ENCODE assay signal across 14 cellular contexts in genomic region chr3:64354956-64355355, GRCh38.
DNase-seq lines count a peak whose midpoint lies in the region; ATAC-seq, FAIRE-seq and TF ChIP-seq lines count a peak whose summit lies in the region.
"Had no signal": no experiment of that assay in that cellular context is flagged by ENCODE, and none has a peak within 500 bp of the region (broad histone marks: within the 10 kb centered on the region; RNA-seq: fewer than 3 reads in every experiment).

No MANE protein-coding gene starts in this region.

- peaks cover 0 to 3% (median 0%) of the 10 kb centered on the region in 4 donors for H3K4me1 ChIP-seq in liver (ENCODE audit: control insufficient read depth in 4 of 4, insufficient read depth in 4 of 4, low read length in 3 of 4)
- no peaks in the 10 kb centered on the region for H3K4me1 ChIP-seq in HepG2 (ENCODE audit: insufficient read depth, low read length)
- H3K4me1 ChIP-seq in H1 (replicated peaks in 1 of 4; ENCODE audit: control insufficient read depth in 3 of 4, insufficient read depth in 4 of 4, low read length in 3 of 4), result peaks cover 0 to 9% (median 5%) of the 10 kb centered on the region in 4 experiments; a peak in 4 of 7 replicates
- no peaks in the 10 kb centered on the region for H3K4me1 ChIP-seq in naive thymus-derived CD4-positive, alpha-beta T cell (ENCODE audit: control insufficient read depth in 2 of 2, insufficient read depth in 2 of 2, low read length in 2 of 2)
- H3K4me1 ChIP-seq in vagina, result peaks cover 36% of the 10 kb centered on the region

- no peaks in the 10 kb centered on the region for H3K23me2 ChIP-seq in H1 (ENCODE audit: low read depth, low read length)

- TF ChIP-seq POLR2A in HepG2 (IDR thresholded peaks at IDR 0.05; ENCODE audit: insufficient read depth in 1 of 2, low read depth in 2 of 2, low read length in 2 of 2) (no peak), H1 (IDR thresholded peaks at IDR 0.05; ENCODE audit: control extremely low read depth in 1 of 2, low read depth in 2 of 2, low read length in 2 of 2) (no peak), vagina (IDR thresholded peaks at IDR 0.05) (no peak)

- H4K91ac ChIP-seq in H1 (replicated peaks; ENCODE audit: insufficient read length, low read length), result no peak overlapping the region

- H3K27ac ChIP-seq in liver (ENCODE audit: low read depth in 1 of 2, low read length in 2 of 2) (peak overlapping the region; percentile 37 to 38), HepG2 (ENCODE audit: extremely low read length, insufficient read depth, low read length) (no peak overlapping the region), H1 (ENCODE audit: low read depth, low read length) (no peak overlapping the region), vagina (peak overlapping the region; percentile 27)
- H3K27ac ChIP-seq in naive thymus-derived CD4-positive, alpha-beta T cell (ENCODE audit: low read depth, low read length), result no peak overlapping the region
- H3K27ac ChIP-seq: neutrophil had no signal

- H3K36me3 Mint-ChIP-seq in naive thymus-derived CD4-positive, alpha-beta T cell, result peaks cover 0 to 7% (median 3%) of the 10 kb centered on the region in 5 donors
- H3K36me3 Mint-ChIP-seq: immature natural killer cell had no signal

- H3K4me2 ChIP-seq in HepG2 (ENCODE audit: low read depth, low read length), result no peak overlapping the region
- H3K4me2 ChIP-seq in H1 (ENCODE audit: insufficient read depth in 1 of 2, low read depth in 2 of 2, low read length in 2 of 2), result no peak overlapping the region

- peak overlapping the region in 9 of 10 donors; percentile 36 to 84 (median 57) for H3K4me3 Mint-ChIP-seq in naive thymus-derived CD4-positive, alpha-beta T cell
- H3K4me3 Mint-ChIP-seq: central memory CD8-positive, alpha-beta T cell; H9; immature natural killer cell had no signal

- ATAC-seq in HepG2, result no peak
- no peak for ATAC-seq in naive thymus-derived CD4-positive, alpha-beta T cell
- ATAC-seq in HG02884 (IDR thresholded peaks at IDR 0.05; ENCODE audit: unreplicated experiment), result no peak

- TF ChIP-seq EP300 in HepG2 (IDR thresholded peaks at IDR 0.05; ENCODE audit: low read depth in 2 of 2, low read length in 2 of 2) (no peak), HepG2 (CRISPR knock-in tag; IDR thresholded peaks at IDR 0.05; ENCODE audit: borderline replicate concordance) (no peak), H1 (IDR thresholded peaks at IDR 0.05; ENCODE audit: borderline replicate concordance in 1 of 2, low read depth in 2 of 2, low read length in 2 of 2) (no peak)

- intact Hi-C loops in HepG2 (cut with micrococcal nuclease; ENCODE audit: unreplicated experiment), result no loop called here
- intact Hi-C loops in naive thymus-derived CD4-positive, alpha-beta T cell (cut with micrococcal nuclease), result no loop called here
- intact Hi-C loops in vagina (cut with DNase I), result no loop called here

- H3K4me1 Mint-ChIP-seq in naive thymus-derived CD4-positive, alpha-beta T cell, result peaks cover 5 to 64% (median 18%) of the 10 kb centered on the region in 7 donors
- H3K4me1 Mint-ChIP-seq: central memory CD8-positive, alpha-beta T cell; immature natural killer cell had no signal

- H3K27ac Mint-ChIP-seq in naive thymus-derived CD4-positive, alpha-beta T cell, result peak overlapping the region in 7 of 9 donors; percentile 20 to 82 (median 43)
- H3K27ac Mint-ChIP-seq: activated T-helper 2 cell treated with anti-CD3 and anti-CD28 coated beads, Interferon-gamma antibody, Interleukin-2, Interleukin-4, amounts not matched to agents 10 μg/mL and 5 μg/mL and 100 μg/mL, durations not matched to agents 14 hours and 24 hours and 36 hours; H9; immature natural killer cell had no signal

- no peak overlapping the region for H2BK5ac ChIP-seq in H1 (ENCODE audit: low read depth, low read length)

- no peak overlapping the region for H4K8ac ChIP-seq in H1 (ENCODE audit: extremely low read depth, insufficient read depth, low read length)

- no peaks in the 10 kb centered on the region for H3K79me1 ChIP-seq in H1 (ENCODE audit: low read depth, low read length)

- no peak overlapping the region for H2BK15ac ChIP-seq in H1 (ENCODE audit: low read length)

- no peak for DNase-seq in HepG2 (ENCODE audit: low spot score)
- DNase-seq in H1 (ENCODE audit: low read depth in 1 of 2, low spot score in 2 of 2), result no peak
- DNase-seq in naive thymus-derived CD4-positive, alpha-beta T cell, result no peak
- no peak for DNase-seq in vagina (ENCODE audit: extremely low spot score in 2 of 2)
- no peak for DNase-seq in NCI-H748 (lab: John Stamatoyannopoulos, UW; ENCODE audit: unreplicated experiment)
- DNase-seq in GM03348 (ENCODE audit: low spot score), result no peak
- DNase-seq: H9, immature natural killer cell, NCI-H774 had no signal

- no peak overlapping the region for H2BK120ac ChIP-seq in H1 (replicated peaks; ENCODE audit: low read depth, low read length)

- no peak overlapping the region for H2BK20ac ChIP-seq in H1 (ENCODE audit: low read length)

- no TSS peak for BruUV-seq in HepG2 (replicated peaks; lab: Mats Ljungman, UMichigan)

- H3K27me3 ChIP-seq in liver (ENCODE audit: control insufficient read depth in 4 of 4, insufficient read depth in 4 of 4, low read length in 3 of 4) (no peaks in the 10 kb centered on the region), HepG2 (ENCODE audit: control insufficient read depth in 1 of 2, insufficient read depth in 2 of 2, low read length in 2 of 2) (no peaks in the 10 kb centered on the region; a peak in 2 of 5 replicates), H1 (replicated peaks in 1 of 4; ENCODE audit: control insufficient read depth in 3 of 4, extremely low read depth in 1 of 4, insufficient read depth in 3 of 4, low read length in 3 of 4) (no peaks in the 10 kb centered on the region), vagina (no peaks in the 10 kb centered on the region)
- H3K27me3 ChIP-seq in naive thymus-derived CD4-positive, alpha-beta T cell (ENCODE audit: control insufficient read depth in 2 of 2, insufficient read depth in 2 of 2, low read length in 2 of 2), result no peaks in the 10 kb centered on the region
- H3K27me3 ChIP-seq: neutrophil had no signal

- H3K27me3 Mint-ChIP-seq in naive thymus-derived CD4-positive, alpha-beta T cell, result peaks cover 0 to 2% (median 0%) of the 10 kb centered on the region in 5 donors
- H3K27me3 Mint-ChIP-seq: central memory CD8-positive, alpha-beta T cell had no signal

- H3K36me3 ChIP-seq in liver (ENCODE audit: control insufficient read depth in 4 of 4, insufficient read depth in 3 of 4, low read depth in 1 of 4, low read length in 3 of 4), result no peaks in the 10 kb centered on the region
- H3K36me3 ChIP-seq in HepG2 (replicated peaks in 1 of 2; ENCODE audit: control insufficient read depth in 1 of 2, insufficient read depth in 2 of 2, low read length in 2 of 2), result no peaks in the 10 kb centered on the region
- no peaks in the 10 kb centered on the region for H3K36me3 ChIP-seq in H1 (ENCODE audit: control insufficient read depth in 2 of 4, insufficient read depth in 4 of 4, low read length in 3 of 4)
- no peaks in the 10 kb centered on the region for H3K36me3 ChIP-seq in naive thymus-derived CD4-positive, alpha-beta T cell (ENCODE audit: control insufficient read depth in 2 of 3, insufficient read depth in 3 of 3, low read length in 3 of 3)
- H3K36me3 ChIP-seq in vagina, result no peaks in the 10 kb centered on the region
- H3K36me3 ChIP-seq: neutrophil had no signal

- no peak overlapping the region for H3K56ac ChIP-seq in H1 (replicated peaks; ENCODE audit: insufficient read length, low read depth, low read length)

- H3K9me3 Mint-ChIP-seq in naive thymus-derived CD4-positive, alpha-beta T cell, result peaks cover 0 to 13% (median 0%) of the 10 kb centered on the region in 11 donors
- H3K9me3 Mint-ChIP-seq: activated T-helper 2 cell treated with anti-CD3 and anti-CD28 coated beads, Interferon-gamma antibody, Interleukin-2, Interleukin-4, amounts not matched to agents 10 μg/mL and 5 μg/mL and 100 μg/mL, durations not matched to agents 14 hours and 24 hours and 36 hours; central memory CD8-positive, alpha-beta T cell; H9; immature natural killer cell had no signal

- no peak overlapping the region for H4K5ac ChIP-seq in H1 (ENCODE audit: insufficient read length, low read depth, low read length)

- no peak for TF ChIP-seq CTCF in liver (IDR thresholded peaks at IDR 0.05; ENCODE audit: low read depth, low read length, missing input control)
- TF ChIP-seq CTCF in HepG2 (CRISPR knock-in tag; IDR thresholded peaks at IDR 0.05), result no peak
- no peak for TF ChIP-seq CTCF in H1 (IDR thresholded peaks at IDR 0.05; ENCODE audit: control extremely low read depth in 1 of 3, insufficient read depth in 1 of 3, low read depth in 1 of 3, low read length in 3 of 3)
- TF ChIP-seq CTCF in vagina (IDR thresholded peaks at IDR 0.05), result no peak

- H3K9me3 ChIP-seq in liver (ENCODE audit: control insufficient read depth in 4 of 4, low read length in 3 of 4) (no peaks in the 10 kb centered on the region), HepG2 (ENCODE audit: low read length) (no peaks in the 10 kb centered on the region), H1 (ENCODE audit: insufficient read depth in 2 of 2, low read depth in 1 of 2, low read length in 1 of 2) (no peaks in the 10 kb centered on the region), vagina (no peaks in the 10 kb centered on the region)
- H3K9me3 ChIP-seq in naive thymus-derived CD4-positive, alpha-beta T cell (ENCODE audit: control insufficient read depth in 2 of 3, low read length in 3 of 3), result no peaks in the 10 kb centered on the region
- H3K9me3 ChIP-seq: neutrophil had no signal

- no peak for FAIRE-seq in HepG2 (lab: Jason Lieb, UNC)
- no peak for FAIRE-seq in H1 (lab: Jason Lieb, UNC)

- H2AFZ ChIP-seq in HepG2 (ENCODE audit: low read length) (no peak overlapping the region), H1 (ENCODE audit: low read length) (no peak overlapping the region)

- in situ Hi-C loops in HepG2 (cut with HindIII; ENCODE audit: extremely low pct_ligation_motif_present, low pct_unique_long_range_greater_than_20kb), result no loop called here

- H2BK12ac ChIP-seq in H1 (ENCODE audit: low read depth, low read length), result no peak overlapping the region

- TF ChIP-seq RAD21 in liver (IDR thresholded peaks at IDR 0.05), result no peak
- no peak for TF ChIP-seq RAD21 in HepG2 (CRISPR knock-in tag; IDR thresholded peaks at IDR 0.05)
- TF ChIP-seq RAD21 in H1 (IDR thresholded peaks at IDR 0.05 in 1 of 2, conservative IDR thresholded peaks at IDR 0.05 in 1 of 2; ENCODE audit: low read depth in 2 of 2, low read length in 2 of 2), result no peak

- H3K9ac ChIP-seq in liver (ENCODE audit: low read depth in 1 of 2, low read length in 2 of 2), result no peak overlapping the region
- no peak overlapping the region for H3K9ac ChIP-seq in HepG2 (ENCODE audit: insufficient read depth, low read depth, low read length)
- no peak overlapping the region for H3K9ac ChIP-seq in H1 (replicated peaks in 1 of 4; ENCODE audit: extremely low read depth in 1 of 4, low read depth in 3 of 4, low read length in 3 of 4)

- H3K79me2 ChIP-seq in HepG2 (ENCODE audit: insufficient read depth, low read length), result no peaks in the 10 kb centered on the region
- no peaks in the 10 kb centered on the region for H3K79me2 ChIP-seq in H1 (ENCODE audit: control insufficient read depth in 1 of 2, insufficient read depth in 2 of 2, low read length in 2 of 2)

- 72% methylated on average over 5 of the region's 5 CpGs for WGBS in liver
- WGBS in HepG2 (ENCODE audit: low lambda C conversion rate), result 42% methylated on average over 4 of the region's 5 CpGs
- WGBS in H1 (ENCODE audit: extremely low coverage in 1 of 2, insufficient coverage in 1 of 2, insufficient read length in 1 of 2, insufficient replicate concordance in 2 of 2, low coverage in 1 of 2, low lambda C conversion rate in 2 of 2, missing lambda C conversion rate in 1 of 2), 2 experiments, result 75% methylated on average over 5 of the region's 5 CpGs; no CpG with 5 or more reads in 1 of the 2 experiments

- H3K4me3 ChIP-seq in liver (ENCODE audit: low read depth in 1 of 3, low read length in 3 of 3) (no peak overlapping the region), HepG2 (replicated peaks in 1 of 3; ENCODE audit: insufficient read depth in 1 of 3, low read depth in 2 of 3, low read length in 3 of 3) (no peak overlapping the region), H1 (ENCODE audit: extremely low read depth in 1 of 4, insufficient read depth in 2 of 4, low read depth in 3 of 4, low read length in 4 of 4) (no peak overlapping the region), vagina (no peak overlapping the region)
- no peak overlapping the region for H3K4me3 ChIP-seq in naive thymus-derived CD4-positive, alpha-beta T cell (ENCODE audit: low read length)

- H3K18ac ChIP-seq in H1 (ENCODE audit: extremely low read depth, low read length), result no peak overlapping the region

- H4K20me1 ChIP-seq in HepG2 (ENCODE audit: insufficient read depth, low read length), result no peaks in the 10 kb centered on the region
- H4K20me1 ChIP-seq in H1 (replicated peaks in 1 of 2; ENCODE audit: control insufficient read depth in 1 of 2, insufficient read depth in 2 of 2, low read length in 2 of 2), result no peaks in the 10 kb centered on the region

- CTCF ChIA-PET in HepG2 (lab: Yijun Ruan, JAX; ENCODE audit: low intra/inter-chr PET ratio, low total read pairs), result no interaction called here
- CTCF ChIA-PET in H1 (lab: Charles Lee; ENCODE audit: partially characterized antibody), result interaction anchor here (0.5 to 1.4 kb wide), 6 partner anchors 8 to 1732 kb away, joined by 3 to 5 read pairs (median 3); no protein-coding TSS in a partner anchor
- CTCF ChIA-PET in naive thymus-derived CD4-positive, alpha-beta T cell (lab: Charles Lee), result no interaction called here

- no peak overlapping the region for H3K23ac ChIP-seq in H1 (ENCODE audit: insufficient read length)

- POLR2A ChIA-PET in HepG2 (lab: Yijun Ruan, JAX) (no interaction called here), H1 (lab: Charles Lee; ENCODE audit: partially characterized antibody) (no interaction called here)
- POLR2A ChIA-PET in naive thymus-derived CD4-positive, alpha-beta T cell (lab: Charles Lee), result no interaction called here

- no peak overlapping the region for H3K4ac ChIP-seq in H1 (replicated peaks; ENCODE audit: insufficient read length, low read depth, low read length)

- H2AK5ac ChIP-seq in H1 (ENCODE audit: low read depth, low read length), result no peak overlapping the region

- no peak overlapping the region for H3K14ac ChIP-seq in H1 (ENCODE audit: insufficient read length)

Comparison
In these comparisons a context has a peak if more than half of its experiments do, and no peak if none do; other contexts are left out.
1. H3K27ac ChIP-seq: peak in liver (2 of 2) and vagina (single experiment); none in HepG2 (single experiment), H1 (single experiment) and naive thymus-derived CD4-positive, alpha-beta T cell (single experiment).